In the genomic region with DNA sequence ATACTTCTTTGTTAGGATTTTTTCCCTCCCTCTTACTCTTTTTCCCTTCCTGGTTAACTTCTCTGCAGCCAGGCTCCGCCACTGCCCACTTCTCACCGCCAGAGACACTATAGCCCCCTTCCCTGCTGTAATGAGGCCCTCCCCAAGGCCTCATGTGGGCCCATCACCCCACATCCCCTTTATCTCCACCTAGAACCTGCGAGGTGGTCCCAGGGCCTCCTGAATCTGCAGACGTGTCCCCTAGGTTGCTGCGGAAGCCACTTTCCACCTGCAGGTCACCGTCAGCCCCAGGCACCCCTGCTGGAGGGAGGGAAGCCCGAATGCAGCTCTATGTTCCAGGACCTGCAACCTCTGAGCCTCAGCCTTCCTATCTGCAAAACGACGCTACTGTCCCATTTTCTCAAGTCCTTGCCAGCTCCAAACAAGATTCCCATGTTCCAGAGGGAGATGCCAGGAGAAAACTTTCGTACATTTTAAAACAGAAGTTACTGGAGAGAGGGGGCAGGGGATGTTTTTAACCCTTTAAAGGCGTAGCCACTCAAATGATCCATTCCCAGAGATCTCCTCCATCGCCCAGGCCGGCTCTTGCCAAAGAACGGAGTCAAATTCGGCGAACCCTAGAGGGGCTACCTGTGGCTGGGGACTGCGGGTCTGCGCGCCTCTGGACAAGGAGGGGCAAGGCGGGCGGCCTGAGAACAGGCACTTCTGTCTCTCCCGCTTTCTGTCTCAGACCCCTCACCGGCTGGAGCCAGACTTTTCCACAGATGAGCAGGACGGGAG, we compare ENCODE assay signal across 1 cellular context.
TF ChIP-seq lines count a peak whose summit lies in the region.

No MANE protein-coding gene starts in this region.

TF ChIP-seq in GM12878, 131 proteins besides CTCF, POLR2A, EP300 and RAD21 (continued from another document):
- TF ChIP-seq MEF2A (IDR thresholded peaks at IDR 0.05; ENCODE audit: insufficient read depth, low read depth, low read length): no peak
- TF ChIP-seq ZNF24 (IDR thresholded peaks at IDR 0.05): no peak
- no peak for TF ChIP-seq RAD51 (IDR thresholded peaks at IDR 0.05)
- no peak for TF ChIP-seq PAX8 (IDR thresholded peaks at IDR 0.05)
- TF ChIP-seq, protein P1, sequence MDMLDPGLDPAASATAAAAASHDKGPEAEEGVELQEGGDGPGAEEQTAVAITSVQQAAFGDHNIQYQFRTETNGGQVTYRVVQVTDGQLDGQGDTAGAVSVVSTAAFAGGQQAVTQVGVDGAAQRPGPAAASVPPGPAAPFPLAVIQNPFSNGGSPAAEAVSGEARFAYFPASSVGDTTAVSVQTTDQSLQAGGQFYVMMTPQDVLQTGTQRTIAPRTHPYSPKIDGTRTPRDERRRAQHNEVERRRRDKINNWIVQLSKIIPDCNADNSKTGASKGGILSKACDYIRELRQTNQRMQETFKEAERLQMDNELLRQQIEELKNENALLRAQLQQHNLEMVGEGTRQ (IDR thresholded peaks at IDR 0.05; ENCODE audit: borderline replicate concordance, low read depth, low read length): no peak
- no peak for TF ChIP-seq CBFB (IDR thresholded peaks at IDR 0.05; ENCODE audit: low read depth)
- TF ChIP-seq, protein P2, sequence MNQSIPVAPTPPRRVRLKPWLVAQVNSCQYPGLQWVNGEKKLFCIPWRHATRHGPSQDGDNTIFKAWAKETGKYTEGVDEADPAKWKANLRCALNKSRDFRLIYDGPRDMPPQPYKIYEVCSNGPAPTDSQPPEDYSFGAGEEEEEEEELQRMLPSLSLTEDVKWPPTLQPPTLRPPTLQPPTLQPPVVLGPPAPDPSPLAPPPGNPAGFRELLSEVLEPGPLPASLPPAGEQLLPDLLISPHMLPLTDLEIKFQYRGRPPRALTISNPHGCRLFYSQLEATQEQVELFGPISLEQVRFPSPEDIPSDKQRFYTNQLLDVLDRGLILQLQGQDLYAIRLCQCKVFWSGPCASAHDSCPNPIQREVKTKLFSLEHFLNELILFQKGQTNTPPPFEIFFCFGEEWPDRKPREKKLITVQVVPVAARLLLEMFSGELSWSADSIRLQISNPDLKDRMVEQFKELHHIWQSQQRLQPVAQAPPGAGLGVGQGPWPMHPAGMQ (IDR thresholded peaks at IDR 0.05; ENCODE audit: borderline replicate concordance): no peak
- TF ChIP-seq ZBED1 (IDR thresholded peaks at IDR 0.05; ENCODE audit: borderline replicate concordance): no peak
- no peak for TF ChIP-seq KDM1A (IDR thresholded peaks at IDR 0.05; ENCODE audit: borderline replicate concordance)
- TF ChIP-seq YY1 (IDR thresholded peaks at IDR 0.05; ENCODE audit: low read depth, low read length): no peak
- TF ChIP-seq STAT3 (IDR thresholded peaks at IDR 0.05; ENCODE audit: low read depth, low read length): no peak
- TF ChIP-seq TARDBP (IDR thresholded peaks at IDR 0.05; ENCODE audit: borderline replicate concordance): no peak
- no peak for TF ChIP-seq NR2C2 (IDR thresholded peaks at IDR 0.05; ENCODE audit: borderline replicate concordance, control insufficient read depth, insufficient read length, low read depth)
